Comparison of ENCODE assay signal across 25 cellular contexts in genomic region chr2:146038014-146038413, GRCh38.
DNase-seq lines count a peak whose midpoint lies in the region; ATAC-seq, FAIRE-seq and TF ChIP-seq lines count a peak whose summit lies in the region.
"Had no signal": no experiment of that assay in that cellular context is flagged by ENCODE, and none has a peak within 500 bp of the region (broad histone marks: within the 10 kb centered on the region; RNA-seq: fewer than 3 reads in every experiment).

No MANE protein-coding gene starts in this region.

- H3K4me2 ChIP-seq in HepG2 (ENCODE audit: low read depth, low read length) = no peak overlapping the region
- H3K4me2 ChIP-seq: BLaER1 had no signal

- 2% methylated on average over 1 of the region's 1 CpG for WGBS in HepG2 (ENCODE audit: low lambda C conversion rate)
- WGBS in right lobe of liver (ENCODE audit: insufficient coverage, low coverage, low lambda C conversion rate, missing lambda C conversion rate) = 61% methylated on average over 1 of the region's 1 CpG

- H3K27me3 Mint-ChIP-seq in nephron progenitor cell (ENCODE audit: low read depth, poor library complexity) = peaks cover 3% of the 10 kb centered on the region
- no peaks in the 10 kb centered on the region for H3K27me3 Mint-ChIP-seq in endothelial cell (ENCODE audit: unreplicated experiment)
- H3K27me3 Mint-ChIP-seq: CD4-positive, alpha-beta memory T cell; CD4-positive, CD25-positive, alpha-beta regulatory T cell; CD8-positive, alpha-beta memory T cell had no signal

- no peak overlapping the region for H3K27ac ChIP-seq in HepG2 (ENCODE audit: extremely low read length, insufficient read depth, low read length)
- H3K27ac ChIP-seq in right lobe of liver = no peak overlapping the region
- peak overlapping the region; percentile 32; the same call in 1 of the 2 replicates for H3K27ac ChIP-seq in SJCRH30
- no peak overlapping the region for H3K27ac ChIP-seq in Peyer's patch
- H3K27ac ChIP-seq: 22Rv1, BLaER1 had no signal

- H3K4me1 ChIP-seq in HepG2 (ENCODE audit: insufficient read depth, low read length) = no peaks in the 10 kb centered on the region
- no peaks in the 10 kb centered on the region for H3K4me1 ChIP-seq in right lobe of liver
- H3K4me1 ChIP-seq in SJCRH30 = no peaks in the 10 kb centered on the region; the same call in 1 of the 2 replicates
- no peaks in the 10 kb centered on the region for H3K4me1 ChIP-seq in Peyer's patch
- H3K4me1 ChIP-seq: BE2C, BLaER1 had no signal

- no peak for TF ChIP-seq RAD21 in HepG2 (CRISPR knock-in tag; IDR thresholded peaks at IDR 0.05)

- H3K36me3 Mint-ChIP-seq in nephron progenitor cell (ENCODE audit: low read depth) (no peaks in the 10 kb centered on the region), endothelial cell (ENCODE audit: low read depth, unreplicated experiment) (no peaks in the 10 kb centered on the region)
- H3K36me3 Mint-ChIP-seq: CD14-positive monocyte; CD4-positive, alpha-beta memory T cell; CD4-positive, CD25-positive, alpha-beta regulatory T cell; CD8-positive, alpha-beta memory T cell had no signal

- no peak overlapping the region for H2AFZ ChIP-seq in HepG2 (ENCODE audit: low read length)

- H3K4me1 Mint-ChIP-seq in nephron progenitor cell (peaks cover 10% of the 10 kb centered on the region), endothelial cell (ENCODE audit: unreplicated experiment) (peaks cover 3% of the 10 kb centered on the region)
- H3K4me1 Mint-ChIP-seq: CD14-positive monocyte; CD4-positive, alpha-beta memory T cell; CD4-positive, CD25-positive, alpha-beta regulatory T cell; CD8-positive, alpha-beta memory T cell had no signal

- TF ChIP-seq POLR2A in HepG2 (IDR thresholded peaks at IDR 0.05; ENCODE audit: insufficient read depth in 1 of 2, low read depth in 2 of 2, low read length in 2 of 2) (no peak), right lobe of liver (IDR thresholded peaks at IDR 0.05) (no peak), Peyer's patch (IDR thresholded peaks at IDR 0.05) (no peak)

- H3K36me3 ChIP-seq in HepG2 (replicated peaks in 1 of 2; ENCODE audit: control insufficient read depth in 1 of 2, insufficient read depth in 2 of 2, low read length in 2 of 2) (no peaks in the 10 kb centered on the region), right lobe of liver (no peaks in the 10 kb centered on the region), SJCRH30 (no peaks in the 10 kb centered on the region), Peyer's patch (no peaks in the 10 kb centered on the region)
- H3K36me3 ChIP-seq: BE2C, BLaER1 had no signal

- H3K4me3 Mint-ChIP-seq in nephron progenitor cell (no peak overlapping the region), endothelial cell (ENCODE audit: unreplicated experiment) (no peak overlapping the region)
- H3K4me3 Mint-ChIP-seq: CD14-positive monocyte; CD4-positive, alpha-beta memory T cell; CD4-positive, CD25-positive, alpha-beta regulatory T cell; CD8-positive, alpha-beta memory T cell had no signal

- TF ChIP-seq CTCF in HepG2 (CRISPR knock-in tag; IDR thresholded peaks at IDR 0.05) (no peak), right lobe of liver (IDR thresholded peaks at IDR 0.05) (no peak), nephron progenitor cell (IDR thresholded peaks at IDR 0.05) (no peak), endothelial cell (IDR thresholded peaks at IDR 0.05; ENCODE audit: unreplicated experiment) (no peak), Peyer's patch (IDR thresholded peaks at IDR 0.05) (no peak)

- no peaks in the 10 kb centered on the region for H3K9me3 Mint-ChIP-seq in nephron progenitor cell
- H3K9me3 Mint-ChIP-seq in endothelial cell (ENCODE audit: unreplicated experiment) = no peaks in the 10 kb centered on the region

- H3K79me2 ChIP-seq in HepG2 (ENCODE audit: insufficient read depth, low read length) = no peaks in the 10 kb centered on the region

- H3K27ac Mint-ChIP-seq in nephron progenitor cell (peak overlapping the region; percentile 48), endothelial cell (ENCODE audit: unreplicated experiment) (no peak overlapping the region)
- H3K27ac Mint-ChIP-seq: CD14-positive monocyte; CD4-positive, alpha-beta memory T cell; CD4-positive, CD25-positive, alpha-beta regulatory T cell; CD8-positive, alpha-beta memory T cell had no signal

- CTCF ChIA-PET in HepG2 (lab: Yijun Ruan, JAX; ENCODE audit: low intra/inter-chr PET ratio, low total read pairs) = no interaction called here

- no TSS peak for BruUV-seq in HepG2 (replicated peaks; lab: Mats Ljungman, UMichigan)

- H3K27me3 ChIP-seq in HepG2 (ENCODE audit: control insufficient read depth in 1 of 2, insufficient read depth in 2 of 2, low read length in 2 of 2) (no peaks in the 10 kb centered on the region), right lobe of liver (no peaks in the 10 kb centered on the region), SJCRH30 (no peaks in the 10 kb centered on the region), Peyer's patch (no peaks in the 10 kb centered on the region)
- H3K27me3 ChIP-seq: BE2C, BLaER1 had no signal

- H3K9me3 ChIP-seq in HepG2 (ENCODE audit: low read length) (no peaks in the 10 kb centered on the region), right lobe of liver (no peaks in the 10 kb centered on the region), SJCRH30 (replicated peaks) (no peaks in the 10 kb centered on the region), Peyer's patch (no peaks in the 10 kb centered on the region)
- H3K9me3 ChIP-seq: BE2C, BLaER1 had no signal

- intact Hi-C loops in HepG2 (cut with micrococcal nuclease; ENCODE audit: unreplicated experiment) = no loop called here
- intact Hi-C loops in right lobe of liver (cut with DNase I) = no loop called here

- TF ChIP-seq EP300 in HepG2 (IDR thresholded peaks at IDR 0.05; ENCODE audit: low read depth in 2 of 2, low read length in 2 of 2) = no peak
- no peak for TF ChIP-seq EP300 in HepG2 (CRISPR knock-in tag; IDR thresholded peaks at IDR 0.05; ENCODE audit: borderline replicate concordance)

- H4K20me1 ChIP-seq in HepG2 (ENCODE audit: insufficient read depth, low read length) = no peaks in the 10 kb centered on the region
- H4K20me1 ChIP-seq: BLaER1 had no signal

- POLR2A ChIA-PET in HepG2 (lab: Yijun Ruan, JAX) = no interaction called here

- H3K4me3 ChIP-seq in HepG2 (replicated peaks in 1 of 3; ENCODE audit: insufficient read depth in 1 of 3, low read depth in 2 of 3, low read length in 3 of 3) = no peak overlapping the region
- no peak overlapping the region for H3K4me3 ChIP-seq in right lobe of liver
- H3K4me3 ChIP-seq in SJCRH30 = no peak overlapping the region
- H3K4me3 ChIP-seq in Peyer's patch = no peak overlapping the region
- H3K4me3 ChIP-seq: BLaER1 had no signal

- ATAC-seq in HepG2 = no peak
- no peak for ATAC-seq in right lobe of liver
- ATAC-seq in HG03439 (IDR thresholded peaks at IDR 0.05; ENCODE audit: unreplicated experiment) = no peak

- DNase-seq in HepG2 (ENCODE audit: low spot score) (no peak), right lobe of liver (no peak), SJCRH30 (no peak), nephron progenitor cell (no peak), endothelial cell (ENCODE audit: low spot score) (no peak), Peyer's patch (no peak)
- DNase-seq: ACHN; BE2C; C1 segment of cervical spinal cord; CD4-positive, alpha-beta memory T cell; CD4-positive, CD25-positive, alpha-beta regulatory T cell; CD8-positive, alpha-beta memory T cell; COR-L47; DMS 273 treated with DMSO at 0.1 percent for 48 hours; DMS153; DMS53; DMS79; DND-41; GDM1 had no signal

- in situ Hi-C loops in HepG2 (cut with HindIII; ENCODE audit: extremely low pct_ligation_motif_present, low pct_unique_long_range_greater_than_20kb) = no loop called here

- H3K9ac ChIP-seq in HepG2 (ENCODE audit: insufficient read depth, low read depth, low read length) = no peak overlapping the region
- H3K9ac ChIP-seq: BLaER1 had no signal

- FAIRE-seq in HepG2 (lab: Jason Lieb, UNC) = no peak
- FAIRE-seq: GM12891, GM19239 had no signal

TF ChIP-seq in HepG2, 621 proteins besides CTCF, POLR2A, EP300 and RAD21 (continues in another document):
- TF ChIP-seq TMF1 (CRISPR knock-in tag; IDR thresholded peaks at IDR 0.05; ENCODE audit: low read depth) (no peak), ZBTB25 (CRISPR knock-in tag; IDR thresholded peaks at IDR 0.05) (no peak), MAFK (conservative IDR thresholded peaks at IDR 0.05 in 1 of 2, IDR thresholded peaks at IDR 0.05 in 1 of 2; ENCODE audit: low read length in 2 of 2) (peak; percentile 54 to 75; a peak in 3 of 4 replicates), ZNF841 (CRISPR knock-in tag; IDR thresholded peaks at IDR 0.05; ENCODE audit: borderline replicate concordance) (no peak), PHF21A (CRISPR knock-in tag; IDR thresholded peaks at IDR 0.05) (no peak), ZNF432 (CRISPR knock-in tag; IDR thresholded peaks at IDR 0.05; ENCODE audit: borderline replicate concordance) (no peak), TFDP2 (CRISPR knock-in tag; IDR thresholded peaks at IDR 0.05) (no peak), HIVEP1 (CRISPR knock-in tag; IDR thresholded peaks at IDR 0.05) (no peak), SNAI1 (CRISPR knock-in tag; IDR thresholded peaks at IDR 0.05; ENCODE audit: borderline replicate concordance) (no peak)
